ENCODE assay signal across 9 cellular contexts in the genomic region with DNA sequence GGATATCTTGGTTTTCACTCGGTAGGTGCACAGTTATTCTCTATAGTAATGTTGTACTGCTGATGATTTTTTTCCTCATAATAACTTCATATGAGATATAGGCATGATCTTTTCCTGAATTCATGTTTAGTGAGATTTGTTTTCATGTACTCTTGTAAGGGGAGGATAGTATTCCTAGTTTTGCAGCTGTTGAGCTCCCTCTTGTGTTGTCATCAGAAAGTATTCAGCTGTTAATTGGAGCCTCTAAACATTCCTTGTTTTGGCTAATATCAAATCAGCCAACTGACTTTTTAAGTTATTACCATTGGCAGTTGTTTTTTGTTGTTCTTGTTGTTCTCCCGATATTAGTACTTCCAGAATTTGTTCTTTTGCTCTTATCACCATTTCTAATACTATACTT. TPM values are rescaled to one million over a fixed set of nuclear protein-coding genes. Genes with fewer than 3 reads are reported as not detected.
DNase-seq lines count a peak whose midpoint lies in the region; ATAC-seq, FAIRE-seq and TF ChIP-seq lines count a peak whose summit lies in the region.
"Had no signal": no experiment of that assay in that cellular context is flagged by ENCODE, and none has a peak within 500 bp of the region (broad histone marks: within the 10 kb centered on the region; RNA-seq: fewer than 3 reads in every experiment).

No MANE protein-coding gene starts in this region.

- H3K79me2 ChIP-seq in PC-9 (ENCODE audit: low read depth): no peaks in the 10 kb centered on the region

- no peaks in the 10 kb centered on the region for H3K4me1 ChIP-seq in PC-9 (replicated peaks; ENCODE audit: insufficient read depth)
- H3K4me1 ChIP-seq: Peyer's patch had no signal

- CTCF ChIA-PET in activated naive CD4-positive, alpha-beta T cell treated with anti-CD3 and anti-CD28 coated beads for 36 hours (lab: Charles Lee): interaction anchor here (0.8 kb wide), 1 partner anchor 293 kb away, joined by 4 read pairs; no protein-coding TSS in a partner anchor
- CTCF ChIA-PET in PC-9 (lab: Charles Lee): no interaction called here

- H3K27me3 ChIP-seq in PC-9 (ENCODE audit: insufficient read depth, low read depth): no peaks in the 10 kb centered on the region
- H3K27me3 ChIP-seq: Peyer's patch had no signal

- H3K27ac ChIP-seq in PC-9: no peak overlapping the region
- H3K27ac ChIP-seq: Peyer's patch had no signal

- POLR2A ChIA-PET in PC-9 (lab: Charles Lee; ENCODE audit: unreplicated experiment): no interaction called here

- no peak overlapping the region for H2AFZ ChIP-seq in PC-9

- no peaks in the 10 kb centered on the region for H3K4me1 Mint-ChIP-seq in activated naive CD4-positive, alpha-beta T cell treated with anti-CD3 and anti-CD28 coated beads for 36 hours (ENCODE audit: low read depth)

- no peaks in the 10 kb centered on the region for H4K20me1 ChIP-seq in PC-9 (ENCODE audit: insufficient read depth)

- no peaks in the 10 kb centered on the region for H3K9me2 ChIP-seq in PC-9 (ENCODE audit: insufficient read depth)

- intact Hi-C loops in activated naive CD4-positive, alpha-beta T cell treated with anti-CD3 and anti-CD28 coated beads for 36 hours (cut with micrococcal nuclease): loop anchor here (10.0 kb wide), 1 partner anchor 292 kb away; no protein-coding TSS in a partner anchor
- intact Hi-C loops in PC-9 (cut with micrococcal nuclease; ENCODE audit: unreplicated experiment): no loop called here

- no peaks in the 10 kb centered on the region for H3K9me3 Mint-ChIP-seq in activated naive CD4-positive, alpha-beta T cell treated with anti-CD3 and anti-CD28 coated beads for 36 hours

- H3K36me3 ChIP-seq in PC-9 (ENCODE audit: low read depth): no peaks in the 10 kb centered on the region
- H3K36me3 ChIP-seq: Peyer's patch had no signal

- no peaks in the 10 kb centered on the region for H3K9me3 ChIP-seq in PC-9 (ENCODE audit: insufficient read depth, low read depth)
- H3K9me3 ChIP-seq: Peyer's patch had no signal

- peaks cover 11% of the 10 kb centered on the region for H3K27me3 Mint-ChIP-seq in activated naive CD4-positive, alpha-beta T cell treated with anti-CD3 and anti-CD28 coated beads for 36 hours (ENCODE audit: low read depth)

- H3K4me2 ChIP-seq in PC-9: no peak overlapping the region

- H3K4me3 ChIP-seq in PC-9: no peak overlapping the region
- H3K4me3 ChIP-seq: Peyer's patch had no signal

- no TSS peak for BruUV-seq in PC-9 (replicated peaks; lab: Mats Ljungman, UMichigan)

- DNase-seq in DMS53 treated with DMSO at 0.1 percent for 48 hours (lab: John Stamatoyannopoulos, UW; ENCODE audit: unreplicated experiment) (peak; percentile 50), medulla oblongata (ENCODE audit: extremely low spot score) (peak; percentile 54), PC-9 (no peak)
- DNase-seq in activated naive CD4-positive, alpha-beta T cell treated with anti-CD3 and anti-CD28 coated beads for 36 hours: no peak
- DNase-seq: Peyer's patch had no signal

- no peak overlapping the region for H3K27ac Mint-ChIP-seq in activated naive CD4-positive, alpha-beta T cell treated with anti-CD3 and anti-CD28 coated beads for 36 hours

- H3K36me3 Mint-ChIP-seq in activated naive CD4-positive, alpha-beta T cell treated with anti-CD3 and anti-CD28 coated beads for 36 hours (ENCODE audit: low read depth): no peaks in the 10 kb centered on the region

- peak; percentile 72 for FAIRE-seq in TTC549 (lab: Jason Lieb, UNC)

- no peak overlapping the region for H3K4me3 Mint-ChIP-seq in activated naive CD4-positive, alpha-beta T cell treated with anti-CD3 and anti-CD28 coated beads for 36 hours

- H3F3A ChIP-seq in PC-9 (ENCODE audit: insufficient read depth, low read depth): no peaks in the 10 kb centered on the region

- TF ChIP-seq CTCF in LNCAP (IDR thresholded peaks at IDR 0.05) (peak; percentile 19; the same call in 1 of the 2 replicates), PC-9 (conservative IDR thresholded peaks at IDR 0.05) (no peak; the same call in 1 of the 2 replicates)

- ATAC-seq in HG03520 (IDR thresholded peaks at IDR 0.05; ENCODE audit: unreplicated experiment) (no peak), GM18861 (IDR thresholded peaks at IDR 0.05; ENCODE audit: unreplicated experiment) (no peak)

RNA-seq across cellular contexts. Expression of a gene that starts 24.4 kb away (rescaled TPM):
- not detected for total RNA-seq in activated naive CD4-positive, alpha-beta T cell treated with anti-CD3 and anti-CD28 coated beads for 36 hours
- not detected in 2 replicates for total RNA-seq in PC-9 (2021)
- total RNA-seq: Peyer's patch had no signal

RNA-seq across cellular contexts. Expression of a gene that starts 34.7 kb away (rescaled TPM):
- not detected for total RNA-seq in activated naive CD4-positive, alpha-beta T cell treated with anti-CD3 and anti-CD28 coated beads for 36 hours
- not detected in 2 replicates for total RNA-seq in PC-9 (2021)
- total RNA-seq: Peyer's patch had no signal

RNA-seq across cellular contexts. Expression of a gene that starts 57.8 kb away (rescaled TPM):
- total RNA-seq in activated naive CD4-positive, alpha-beta T cell treated with anti-CD3 and anti-CD28 coated beads for 36 hours: not detected
- total RNA-seq in PC-9 (2021): not detected in 2 replicates
- total RNA-seq: Peyer's patch had no signal

Comparison
In these comparisons a context has a peak if more than half of its experiments do, and no peak if none do; other contexts are left out.
1. DNase-seq: peak in DMS53 treated with DMSO at 0.1 percent for 48 hours (single experiment) and medulla oblongata (single experiment); none in activated naive CD4-positive, alpha-beta T cell treated with anti-CD3 and anti-CD28 coated beads for 36 hours (single experiment) and PC-9 (0 of 2).